1 cellular context compared by ENCODE assay signal in the genomic region with DNA sequence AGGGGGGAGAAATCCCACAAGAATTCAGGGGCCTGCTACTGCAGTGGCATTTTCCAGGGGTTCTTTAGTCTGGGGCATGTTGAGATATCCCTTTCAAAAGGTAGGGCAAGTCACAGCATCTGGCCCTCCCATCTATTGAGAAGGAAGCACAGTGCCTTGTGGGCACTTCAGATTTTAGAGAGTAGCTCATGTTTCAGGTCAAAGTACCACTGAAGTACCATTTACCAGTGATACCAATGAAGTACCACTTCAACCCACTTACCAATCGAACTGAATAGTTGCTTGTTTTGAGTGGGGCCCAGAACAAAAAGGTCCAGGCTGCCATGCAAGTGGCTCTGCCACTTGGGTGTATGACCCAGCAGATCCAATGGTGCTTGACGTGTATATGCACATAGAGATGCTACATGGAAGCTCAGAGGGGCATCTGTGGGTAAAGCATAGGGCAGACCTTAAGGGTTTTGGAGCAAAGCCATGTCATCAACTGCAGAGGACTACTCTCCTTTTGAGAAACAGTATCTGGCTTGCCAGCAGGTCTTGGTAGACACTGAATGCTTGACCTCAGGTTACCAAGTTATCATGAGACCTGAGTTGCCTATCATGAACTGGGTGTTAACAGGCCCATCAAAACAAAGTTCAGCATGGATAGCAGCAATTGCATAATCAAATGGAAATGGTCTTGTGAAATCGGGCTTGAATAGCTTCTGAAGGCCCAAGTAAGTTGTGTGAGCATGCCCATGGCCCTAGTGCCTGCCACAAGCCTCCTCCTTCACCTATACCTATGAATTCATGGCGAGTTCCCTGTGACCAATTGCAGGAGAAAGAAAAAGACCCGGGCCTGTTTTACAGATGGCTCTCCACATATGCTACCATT.
TF ChIP-seq lines count a peak whose summit lies in the region.

No MANE protein-coding gene starts in this region.

TF ChIP-seq in K562, 482 proteins besides CTCF, POLR2A, EP300 and RAD21:
- no peak for TF ChIP-seq FOXM1 (IDR thresholded peaks at IDR 0.05; ENCODE audit: low read depth)
- no peak for TF ChIP-seq FOXM1 (CRISPR knock-in tag; IDR thresholded peaks at IDR 0.05; ENCODE audit: low read depth)
- no peak for TF ChIP-seq PURB (CRISPR knock-in tag; IDR thresholded peaks at IDR 0.05; ENCODE audit: low read depth)
- no peak for TF ChIP-seq ZNF282 (CRISPR knock-in tag; IDR thresholded peaks at IDR 0.05)
- no peak for TF ChIP-seq FOXK2 (conservative IDR thresholded peaks at IDR 0.05 in 1 of 2, IDR thresholded peaks at IDR 0.05 in 1 of 2; ENCODE audit: low read depth in 2 of 2)
- TF ChIP-seq ETV5 (CRISPR knock-in tag; IDR thresholded peaks at IDR 0.05; ENCODE audit: low read depth), result no peak
- TF ChIP-seq CEBPG (CRISPR knock-in tag; IDR thresholded peaks at IDR 0.05), result no peak
- TF ChIP-seq CEBPG (tag; conservative IDR thresholded peaks at IDR 0.05 in 1 of 2, IDR thresholded peaks at IDR 0.05 in 1 of 2), result peak; percentile 10 to 48; a peak in 1 of 4 replicates
- no peak for TF ChIP-seq RNF2 (IDR thresholded peaks at IDR 0.05)
- peak; percentile 24; the same call in 1 of the 2 replicates for TF ChIP-seq CEBPB (tag; IDR thresholded peaks at IDR 0.05)
- TF ChIP-seq FOXA3 (CRISPR knock-in tag; conservative IDR thresholded peaks at IDR 0.05 in 1 of 2, IDR thresholded peaks at IDR 0.05 in 1 of 2), result no peak
- TF ChIP-seq ZNF780A (CRISPR knock-in tag; IDR thresholded peaks at IDR 0.05), result no peak
